30 cellular contexts compared by ENCODE assay signal in the genomic region with DNA sequence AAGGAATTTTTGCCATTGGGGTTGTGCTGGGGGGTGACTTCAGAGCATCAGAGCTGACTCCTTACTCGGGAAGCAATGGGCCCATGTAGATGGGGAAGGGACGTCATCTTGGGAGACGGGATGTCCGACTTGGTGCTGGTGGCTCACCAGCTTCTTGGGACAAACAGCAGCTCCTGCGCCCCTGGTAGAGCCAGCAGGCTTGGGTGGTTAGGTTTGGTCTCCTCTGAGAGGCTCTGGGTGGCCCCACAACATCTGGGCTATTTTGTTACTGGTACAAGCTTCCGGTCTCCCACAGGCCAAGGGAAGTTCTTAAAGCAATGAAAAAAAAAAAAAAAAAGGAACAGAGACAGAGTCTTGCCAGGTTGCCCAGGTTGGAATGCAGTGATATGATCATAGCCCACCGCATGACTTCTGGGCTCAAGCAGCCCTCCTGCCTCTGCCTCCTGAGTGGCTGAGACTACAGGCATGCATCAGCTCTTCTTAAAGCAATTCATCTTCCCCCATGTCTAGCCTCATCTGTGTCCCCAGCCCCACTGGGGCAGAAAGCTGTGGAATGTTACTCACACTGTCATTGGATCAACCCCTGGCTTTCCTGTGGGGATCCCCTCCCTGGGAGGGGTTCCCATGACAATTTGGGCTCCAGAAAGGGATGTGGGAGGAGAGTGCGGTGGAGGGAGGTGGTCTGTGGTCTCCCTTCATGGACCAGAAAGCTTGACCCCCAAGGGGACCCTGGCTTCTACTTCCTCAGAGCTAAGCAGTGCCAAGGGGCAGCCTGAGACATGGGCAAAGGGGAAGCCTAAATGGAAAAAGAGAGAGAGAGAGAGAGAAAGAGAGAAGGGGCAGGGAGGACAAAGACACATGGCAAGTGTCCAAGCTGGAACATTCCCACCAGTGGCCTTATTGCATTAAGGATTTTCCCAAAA. TPM values are rescaled to one million over a fixed set of nuclear protein-coding genes. Genes with fewer than 3 reads are reported as not detected.
DNase-seq lines count a peak whose midpoint lies in the region; ATAC-seq and TF ChIP-seq lines count a peak whose summit lies in the region.
"Had no signal": no experiment of that assay in that cellular context is flagged by ENCODE, and none has a peak within 500 bp of the region (broad histone marks: within the 10 kb centered on the region; RNA-seq: fewer than 3 reads in every experiment).

No MANE protein-coding gene starts in this region.

- TF ChIP-seq CTCF in OCI-LY7 (conservative IDR thresholded peaks at IDR 0.05; ENCODE audit: low read length) (no peak), transverse colon (IDR thresholded peaks at IDR 0.05) (no peak), GM13977 (IDR thresholded peaks at IDR 0.05; ENCODE audit: extremely low read depth, insufficient read depth, missing control alignments) (no peak)

- intact Hi-C loops in OCI-LY7 (cut with micrococcal nuclease; ENCODE audit: unreplicated experiment) (no loop called here), transverse colon (cut with DNase I; ENCODE audit: low total_unique reads) (no loop called here)

- in situ Hi-C loops in transverse colon (cut with MboI; ENCODE audit: low pct_ligation_motif_present in 1 of 4, low pct_unique_long_range_greater_than_20kb in 1 of 4, low sequenced_read_pairs in 3 of 4) (no loop called here), GM13977 (cut with MboI; ENCODE audit: low pct_unique_long_range_greater_than_20kb, low sequenced_read_pairs, unreplicated experiment) (no loop called here)

- no peaks in the 10 kb centered on the region for H3K4me1 ChIP-seq in OCI-LY7 (ENCODE audit: insufficient read depth, low read length, poor library complexity, severe bottlenecking)
- H3K4me1 ChIP-seq in duodenal mucosa (ENCODE audit: control insufficient read depth in 1 of 2, insufficient read depth in 2 of 2, low read length in 2 of 2) = peaks cover 20 to 25% of the 10 kb centered on the region in 2 donors
- peaks cover 20% of the 10 kb centered on the region for H3K4me1 ChIP-seq in mucosa of stomach (ENCODE audit: control insufficient read depth, insufficient read depth, low read length)
- H3K4me1 ChIP-seq in transverse colon = peaks cover 0 to 17% (median 2%) of the 10 kb centered on the region in 4 donors
- H3K4me1 ChIP-seq: foreskin keratinocyte, uterus had no signal

- peak overlapping the region; percentile 69 to 85 for H3K9ac ChIP-seq in duodenal mucosa (ENCODE audit: low read depth in 1 of 2, low read length in 2 of 2)
- H3K9ac ChIP-seq in mucosa of stomach (ENCODE audit: low read length) = peak overlapping the region; percentile 82

- 63 to 68% methylated on average over 2 to 8 of the region's 8 CpGs for WGBS in transverse colon (ENCODE audit: low coverage in 1 of 2), 2 donors

- H3K4me3 ChIP-seq in OCI-LY7 (ENCODE audit: low read depth, low read length, poor library complexity, severe bottlenecking) (no peak overlapping the region), duodenal mucosa (ENCODE audit: low read depth in 1 of 2, low read length in 2 of 2) (peak overlapping the region; percentile 64 to 68), mucosa of stomach (ENCODE audit: low read length) (peak overlapping the region; percentile 75), transverse colon (peak overlapping the region in 3 of 4 donors; percentile 17 to 47 (median 21))
- H3K4me3 ChIP-seq: ascending aorta, lung, uterus had no signal

- ATAC-seq in HG02981 (IDR thresholded peaks at IDR 0.05; ENCODE audit: unreplicated experiment) = no peak
- ATAC-seq: activated CD8-positive, alpha-beta T cell treated with anti-CD3 and anti-CD28 coated beads for 36 hours; activated naive CD4-positive, alpha-beta T cell treated with anti-CD3 and anti-CD28 coated beads, Interleukin-2, amount 50 U/mL, for 72 hours; foreskin keratinocyte; SK-N-SH treated with all-trans-retinoic acid at 6 μM for 48 hours had no signal

- no peaks in the 10 kb centered on the region for H3K27me3 ChIP-seq in duodenal mucosa (ENCODE audit: control insufficient read depth in 1 of 2, insufficient read depth in 2 of 2, low read length in 2 of 2)
- H3K27me3 ChIP-seq in mucosa of stomach (ENCODE audit: control insufficient read depth, insufficient read depth, low read length) = no peaks in the 10 kb centered on the region
- no peaks in the 10 kb centered on the region for H3K27me3 ChIP-seq in transverse colon
- H3K27me3 ChIP-seq: ascending aorta, uterus had no signal

- POLR2A ChIA-PET in OCI-LY7 (lab: Charles Lee) = interaction anchor here (0.6 to 0.7 kb wide), 2 partner anchors 34 to 72 kb away, joined by 3 read pairs; no protein-coding TSS in a partner anchor

- H2AFZ ChIP-seq in OCI-LY7 (ENCODE audit: low read length) = no peak overlapping the region

- H4K20me1 ChIP-seq in OCI-LY7 (ENCODE audit: insufficient read depth, low read length) = no peaks in the 10 kb centered on the region

- no peak for TF ChIP-seq POLR2A in transverse colon (IDR thresholded peaks at IDR 0.05)

- H3K9me3 ChIP-seq in OCI-LY7 (ENCODE audit: low read length) (no peaks in the 10 kb centered on the region), duodenal mucosa (ENCODE audit: control insufficient read depth in 1 of 2, low read length in 2 of 2) (no peaks in the 10 kb centered on the region), mucosa of stomach (ENCODE audit: control insufficient read depth, low read length) (no peaks in the 10 kb centered on the region), transverse colon (no peaks in the 10 kb centered on the region)
- H3K9me3 ChIP-seq: ascending aorta, uterus had no signal

- H3K9me2 ChIP-seq in OCI-LY7 (ENCODE audit: insufficient read depth, low read length) = no peaks in the 10 kb centered on the region

- H3K36me3 ChIP-seq in OCI-LY7 (ENCODE audit: insufficient read depth, low read length) = no peaks in the 10 kb centered on the region
- peaks cover 3 to 4% of the 10 kb centered on the region in 2 donors for H3K36me3 ChIP-seq in duodenal mucosa (ENCODE audit: control insufficient read depth in 1 of 2, insufficient read depth in 2 of 2, low read length in 2 of 2)
- H3K36me3 ChIP-seq in mucosa of stomach (ENCODE audit: control insufficient read depth, insufficient read depth, low read length) = peaks cover 8% of the 10 kb centered on the region
- no peaks in the 10 kb centered on the region for H3K36me3 ChIP-seq in transverse colon
- H3K36me3 ChIP-seq: ascending aorta, uterus, WERI-Rb-1 had no signal

- no TSS peak for BruUV-seq in OCI-LY7 (replicated peaks; lab: Mats Ljungman, UMichigan)

- H3K27ac ChIP-seq in OCI-LY7 (ENCODE audit: low read depth, low read length, poor library complexity, severe bottlenecking) = no peak overlapping the region
- H3K27ac ChIP-seq in duodenal mucosa (ENCODE audit: low read depth, low read length) = peak overlapping the region; percentile 79
- H3K27ac ChIP-seq in transverse colon = peak overlapping the region; percentile 83 to 87 (median 84)
- H3K27ac ChIP-seq: ascending aorta, foreskin keratinocyte, uterus, WERI-Rb-1 had no signal

- no peak overlapping the region for H3K4me2 ChIP-seq in OCI-LY7 (ENCODE audit: low read length)

- DNase-seq in OCI-LY7 (ENCODE audit: low spot score) (peak; percentile 14), transverse colon (no peak), hippocampal formation (lab: John Stamatoyannopoulos, UW) (no peak), GM13977 (ENCODE audit: low spot score) (no peak)
- DNase-seq: activated CD8-positive, alpha-beta T cell treated with anti-CD3 and anti-CD28 coated beads for 36 hours; CD4-positive, alpha-beta memory T cell; DMS53; effector CD4-positive, alpha-beta T cell; erythroblast; foreskin keratinocyte; GDM1; HCEC 1CT; hypothalamus; MV-4-11; naive B cell; NCI-H187 treated with DMSO at 0.1 percent for 48 hours; NCI-H2227 treated with DMSO at 0.1 percent for 48 hours; right cardiac atrium; stimulated activated CD4-positive, alpha-beta T cell treated with anti-CD3 and anti-CD28 coated beads, Interleukin-15, amount 100 ng/mL, for 24 hours; uterus; WERI-Rb-1 had no signal

- H3K79me2 ChIP-seq in OCI-LY7 (ENCODE audit: insufficient read depth, low read depth, low read length) = no peaks in the 10 kb centered on the region

- CTCF ChIA-PET in OCI-LY7 (lab: Charles Lee; ENCODE audit: unreplicated experiment) = interaction anchor here (0.6 kb wide), 1 partner anchor 788 kb away, joined by 3 read pairs; no protein-coding TSS in a partner anchor

- TF ChIP-seq EP300 in transverse colon (IDR thresholded peaks at IDR 0.05; ENCODE audit: low read depth) = no peak

RNA-seq across cellular contexts. Expression of gene NGEF, which starts 1.5 kb away (rescaled TPM):
- total RNA-seq in OCI-LY7 (2014; rRNA removed; shearing (Covaris generic)) = not detected in 2 replicates
- total RNA-seq in OCI-LY7 (2022) = 0.82 TPM in 1 of 2 replicates, not detected in the other
- 100 to 1,000 TPM in 1 of 4 donors, 10 to 100 TPM in 3; 46.1 to 105 (median 68.8) TPM for total RNA-seq in transverse colon
- total RNA-seq: CD4-positive, alpha-beta memory T cell had no signal

RNA-seq across cellular contexts. Expression of gene NEU2, which starts 20.9 kb away (rescaled TPM):
- not detected in 2 replicates for total RNA-seq in OCI-LY7 (2014; rRNA removed; shearing (Covaris generic))
- total RNA-seq in OCI-LY7 (2022) (not detected in 2 replicates), transverse colon (under 1 TPM in 1 of 4 donors, not detected in 3; 0.41 TPM)
- total RNA-seq: activated CD8-positive, alpha-beta T cell treated with anti-CD3 and anti-CD28 coated beads for 36 hours; activated naive CD4-positive, alpha-beta T cell treated with anti-CD3 and anti-CD28 coated beads, Interleukin-2, amount 50 U/mL, for 72 hours; ascending aorta; CD4-positive, alpha-beta memory T cell; foreskin keratinocyte; lung; omental fat pad; right cardiac atrium; subcutaneous adipose tissue; uterus had no signal

RNA-seq across cellular contexts. Expression of gene INPP5D, which starts 48.6 kb away (rescaled TPM):
- 68.3 and 79.5 TPM in 2 replicates for total RNA-seq in OCI-LY7 (2014; rRNA removed; shearing (Covaris generic))
- total RNA-seq in OCI-LY7 (2022) (92.6 and 109 TPM in 2 replicates), transverse colon (10 to 100 TPM in 3 of 4 donors, 1 to 10 TPM in 1; 7.8 to 40.4 (median 26.1) TPM)

Comparison
In these comparisons a context has a peak if more than half of its experiments do, and no peak if none do; other contexts are left out.
1. RNA of gene NGEF, which starts 1.5 kb away (total RNA-seq): 46.1 to 105 TPM in transverse colon; 0.82 TPM in OCI-LY7; every median in the first group is over 10 times any median in the second.